Comparison of ENCODE assay signal across 8 cellular contexts in genomic region chr22:30325724-30326703, GRCh38. TPM values are rescaled to one million over a fixed set of nuclear protein-coding genes. Genes with fewer than 3 reads are reported as not detected.
DNase-seq lines count a peak whose midpoint lies in the region; ATAC-seq and TF ChIP-seq lines count a peak whose summit lies in the region.

No MANE protein-coding gene starts in this region.

- H3K27me3 ChIP-seq in A673 (replicated peaks; ENCODE audit: insufficient read depth, low read depth, low read length, poor library complexity): no peaks in the 10 kb centered on the region

- peak; percentile 9 for ATAC-seq in GM18517 (IDR thresholded peaks at IDR 0.05; ENCODE audit: unreplicated experiment)
- ATAC-seq in HG03108 (IDR thresholded peaks at IDR 0.05; ENCODE audit: unreplicated experiment): peak; percentile 16
- ATAC-seq in GM18520 (IDR thresholded peaks at IDR 0.05; ENCODE audit: unreplicated experiment): no peak

- peaks cover 23% of the 10 kb centered on the region for H3K4me1 ChIP-seq in A673 (ENCODE audit: insufficient read depth, low read length, poor library complexity, severe bottlenecking)

- no TSS peak for BruUV-seq in A673 (replicated peaks; lab: Mats Ljungman, UMichigan)

- H3K27ac ChIP-seq in A673 (ENCODE audit: low read depth, low read length, poor library complexity, severe bottlenecking): peak overlapping the region; percentile 80
- peak overlapping the region; percentile 81 for H3K27ac ChIP-seq in VCaP

- no peaks in the 10 kb centered on the region for H3K27me3 Mint-ChIP-seq in osteocyte (ENCODE audit: unreplicated experiment)

- no peaks in the 10 kb centered on the region for H3K9me3 Mint-ChIP-seq in osteocyte (ENCODE audit: unreplicated experiment)

- H3K4me3 ChIP-seq in A673 (ENCODE audit: low read depth, low read length, poor library complexity, severe bottlenecking) (peak overlapping the region; percentile 80), fibroblast of the aortic adventitia (ENCODE audit: low read depth, low read length) (peak overlapping the region; percentile 83)

- H3K9me3 ChIP-seq in A673 (ENCODE audit: low read depth, low read length, poor library complexity, severe bottlenecking): no peaks in the 10 kb centered on the region

- POLR2A ChIA-PET in A673 (lab: Charles Lee; ENCODE audit: low non-redundant PET): no interaction called here

- no peaks in the 10 kb centered on the region for H3K36me3 ChIP-seq in A673 (ENCODE audit: insufficient read depth, low read length, poor library complexity, severe bottlenecking)

- CTCF ChIA-PET in A673 (lab: Charles Lee): no interaction called here

- peak overlapping the region; percentile 80 for H3K4me3 Mint-ChIP-seq in osteocyte (ENCODE audit: unreplicated experiment)

- peak overlapping the region; percentile 74 for H3K27ac Mint-ChIP-seq in osteocyte (ENCODE audit: unreplicated experiment)

- intact Hi-C loops in A673 (cut with micrococcal nuclease; ENCODE audit: unreplicated experiment): no loop called here

- H3K4me1 Mint-ChIP-seq in osteocyte (ENCODE audit: unreplicated experiment): peaks cover 30% of the 10 kb centered on the region

- TF ChIP-seq CTCF in A673 (conservative IDR thresholded peaks at IDR 0.05; ENCODE audit: low read depth, low read length) (no peak), VCaP (conservative IDR thresholded peaks at IDR 0.05) (no peak), fibroblast of the aortic adventitia (IDR thresholded peaks at IDR 0.05; ENCODE audit: insufficient read depth, low read length) (no peak), osteocyte (IDR thresholded peaks at IDR 0.05) (no peak)

- DNase-seq in A673 (ENCODE audit: low spot score) (no peak), fibroblast of the aortic adventitia (ENCODE audit: low read depth) (no peak), osteocyte (ENCODE audit: extremely low spot score, unreplicated experiment) (no peak)
- no peak for DNase-seq in central memory CD4-positive, alpha-beta T cell

- peaks cover 6% of the 10 kb centered on the region for H3K36me3 Mint-ChIP-seq in osteocyte (ENCODE audit: unreplicated experiment)

RNA-seq across cellular contexts. Expression of gene TBC1D10A, which starts 0.7 kb away (rescaled TPM):
- 8.4 and 10.6 TPM in 2 replicates for total RNA-seq in A673 (2021)
- total RNA-seq in fibroblast of the aortic adventitia (ENCODE audit: low replicate concordance): 12.9 and 24.1 TPM in 2 replicates
- total RNA-seq in osteocyte: 12.6 and 14.1 TPM in 2 replicates

RNA-seq across cellular contexts. Expression of gene SF3A1, which starts 30.7 kb away (rescaled TPM):
- total RNA-seq in A673 (2021): 346 and 366 TPM in 2 replicates
- total RNA-seq in fibroblast of the aortic adventitia (ENCODE audit: low replicate concordance): 40.8 and 43.7 TPM in 2 replicates
- total RNA-seq in osteocyte: 170 and 187 TPM in 2 replicates

RNA-seq across cellular contexts. Expression of gene CCDC157, which starts 30.8 kb away (rescaled TPM):
- total RNA-seq in A673 (2021): 5.7 and 6.0 TPM in 2 replicates
- 1.2 and 2.6 TPM in 2 replicates for total RNA-seq in fibroblast of the aortic adventitia (ENCODE audit: low replicate concordance)
- total RNA-seq in osteocyte: 2.9 and 3.7 TPM in 2 replicates

RNA-seq across cellular contexts. Expression of gene CASTOR1, which starts 36.7 kb away (rescaled TPM):
- total RNA-seq in A673 (2021) (2.0 and 5.5 TPM in 2 replicates), fibroblast of the aortic adventitia (ENCODE audit: low replicate concordance) (0.16 and 4.9 TPM in 2 replicates), osteocyte (11.8 and 12.2 TPM in 2 replicates)

RNA-seq across cellular contexts. Expression of gene OSM, which starts 59.4 kb away (rescaled TPM):
- total RNA-seq in A673 (2021) (not detected in 2 replicates), fibroblast of the aortic adventitia (ENCODE audit: low replicate concordance) (not detected in 2 replicates), osteocyte (not detected in 2 replicates)
